ENCODE assay signal across 13 cellular contexts in genomic region chr11:126499124-126499752, GRCh38.
"Had no signal": no experiment of that assay in that cellular context is flagged by ENCODE, and none has a peak within 500 bp of the region (broad histone marks: within the 10 kb centered on the region; RNA-seq: fewer than 3 reads in every experiment).

No MANE protein-coding gene starts in this region.

- H3K4me3 ChIP-seq: esophagus muscularis mucosa, right atrium auricular region, tibial nerve had no signal

- DNase-seq: activated CD4-positive, alpha-beta T cell treated with anti-CD3 and anti-CD28 coated beads, Interleukin-2, amount 50 U/mL, for 4 hours; activated CD4-positive, CD25-positive, alpha-beta regulatory T cell treated with anti-CD3 and anti-CD28 coated beads, Interleukin-2, amount 50 U/mL, for 72 hours; activated CD8-positive, alpha-beta memory T cell treated with anti-CD3 and anti-CD28 coated beads, Interleukin-2, amount 10 ng/mL, durations not matched to agents 7 days and 5 days; activated gamma-delta T cell treated with Interleukin-2 at 50 U/mL for 16 hours; activated naive CD8-positive, alpha-beta T cell treated with anti-CD3 and anti-CD28 coated beads for 36 hours; activated T-cell treated with anti-CD3 and anti-CD28 coated beads, Interleukin-2, amount 50 U/mL, for 24 hours; brain microvascular endothelial cell; glutamatergic neuron; stimulated activated CD4-positive, alpha-beta T cell treated with anti-CD3 and anti-CD28 coated beads, Interleukin-1b, Interleukin-23, amount 100 ng/mL, for 48 hours; stimulated activated naive B cell treated with anti-CD40 and anti-IgM and Interleukin-4, amounts not matched to agents 10 μg/mL and 1 μg/mL and 100 μg/mL, for 72 hours had no signal

- H3K27ac ChIP-seq: brain microvascular endothelial cell, esophagus muscularis mucosa, right atrium auricular region, tibial nerve had no signal

- H3K27me3 ChIP-seq: right atrium auricular region had no signal

- H3K36me3 ChIP-seq: brain microvascular endothelial cell, esophagus muscularis mucosa, right atrium auricular region, tibial nerve had no signal

- H3K4me1 ChIP-seq: esophagus muscularis mucosa, right atrium auricular region, tibial nerve had no signal
